In the genomic region with DNA sequence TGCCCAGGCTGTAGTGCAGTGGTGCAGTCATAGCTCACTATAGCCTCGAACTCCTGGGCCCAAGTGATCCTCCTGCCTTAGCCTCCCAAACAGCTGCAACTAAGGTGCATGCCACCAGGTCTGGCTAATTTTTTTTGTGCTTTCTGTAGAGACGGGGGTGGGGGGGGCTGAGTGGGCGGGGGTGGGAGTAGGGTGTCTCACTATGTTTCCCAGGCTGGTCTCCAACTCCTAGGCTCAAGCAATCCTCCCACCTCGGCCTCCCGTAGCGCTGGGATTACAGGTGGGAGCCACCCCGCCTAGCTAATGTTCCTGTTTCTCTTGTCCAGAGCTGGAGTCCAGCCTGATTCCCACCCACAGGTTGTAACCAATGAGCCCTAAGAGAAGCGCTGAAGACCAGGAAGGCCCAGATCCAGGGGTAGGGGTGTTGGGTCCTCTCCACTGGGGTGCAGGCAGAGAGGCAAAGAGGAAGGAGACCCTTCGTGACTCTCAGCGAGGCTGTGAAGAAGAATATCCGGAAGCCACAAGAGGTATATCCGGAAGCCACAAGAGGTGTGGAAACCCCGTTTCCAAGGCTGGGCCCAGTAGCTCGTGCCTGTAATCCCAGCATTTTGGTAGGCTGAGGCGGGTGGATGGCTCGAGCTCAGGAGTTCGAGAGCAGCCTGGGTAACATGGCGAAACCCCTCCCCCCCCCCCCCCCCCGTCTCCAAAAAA, we compare ENCODE assay signal across 2 cellular contexts.
TF ChIP-seq lines count a peak whose summit lies in the region.

No MANE protein-coding gene starts in this region.

TF ChIP-seq in SK-N-SH, 30 proteins besides CTCF, POLR2A, EP300 and RAD21 (continued from another document):
- TF ChIP-seq JUND (IDR thresholded peaks at IDR 0.05) (no peak), NFIC (IDR thresholded peaks at IDR 0.05; ENCODE audit: borderline replicate concordance) (no peak), TAF1 (IDR thresholded peaks at IDR 0.05; ENCODE audit: borderline replicate concordance, low read depth, low read length) (no peak), MEF2A (IDR thresholded peaks at IDR 0.05; ENCODE audit: borderline replicate concordance, low read depth) (no peak), MXI1 (IDR thresholded peaks at IDR 0.05; ENCODE audit: low read depth, low read length) (no peak), FOSL2 (IDR thresholded peaks at IDR 0.05; ENCODE audit: borderline replicate concordance, low read depth) (no peak), NRF1 (IDR thresholded peaks at IDR 0.05; ENCODE audit: low read depth, low read length) (no peak)
- TF ChIP-seq, protein P1, sequence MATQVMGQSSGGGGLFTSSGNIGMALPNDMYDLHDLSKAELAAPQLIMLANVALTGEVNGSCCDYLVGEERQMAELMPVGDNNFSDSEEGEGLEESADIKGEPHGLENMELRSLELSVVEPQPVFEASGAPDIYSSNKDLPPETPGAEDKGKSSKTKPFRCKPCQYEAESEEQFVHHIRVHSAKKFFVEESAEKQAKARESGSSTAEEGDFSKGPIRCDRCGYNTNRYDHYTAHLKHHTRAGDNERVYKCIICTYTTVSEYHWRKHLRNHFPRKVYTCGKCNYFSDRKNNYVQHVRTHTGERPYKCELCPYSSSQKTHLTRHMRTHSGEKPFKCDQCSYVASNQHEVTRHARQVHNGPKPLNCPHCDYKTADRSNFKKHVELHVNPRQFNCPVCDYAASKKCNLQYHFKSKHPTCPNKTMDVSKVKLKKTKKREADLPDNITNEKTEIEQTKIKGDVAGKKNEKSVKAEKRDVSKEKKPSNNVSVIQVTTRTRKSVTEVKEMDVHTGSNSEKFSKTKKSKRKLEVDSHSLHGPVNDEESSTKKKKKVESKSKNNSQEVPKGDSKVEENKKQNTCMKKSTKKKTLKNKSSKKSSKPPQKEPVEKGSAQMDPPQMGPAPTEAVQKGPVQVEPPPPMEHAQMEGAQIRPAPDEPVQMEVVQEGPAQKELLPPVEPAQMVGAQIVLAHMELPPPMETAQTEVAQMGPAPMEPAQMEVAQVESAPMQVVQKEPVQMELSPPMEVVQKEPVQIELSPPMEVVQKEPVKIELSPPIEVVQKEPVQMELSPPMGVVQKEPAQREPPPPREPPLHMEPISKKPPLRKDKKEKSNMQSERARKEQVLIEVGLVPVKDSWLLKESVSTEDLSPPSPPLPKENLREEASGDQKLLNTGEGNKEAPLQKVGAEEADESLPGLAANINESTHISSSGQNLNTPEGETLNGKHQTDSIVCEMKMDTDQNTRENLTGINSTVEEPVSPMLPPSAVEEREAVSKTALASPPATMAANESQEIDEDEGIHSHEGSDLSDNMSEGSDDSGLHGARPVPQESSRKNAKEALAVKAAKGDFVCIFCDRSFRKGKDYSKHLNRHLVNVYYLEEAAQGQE (IDR thresholded peaks at IDR 0.05; ENCODE audit: low read depth, low read length) = no peak
- TF ChIP-seq, protein P2, sequence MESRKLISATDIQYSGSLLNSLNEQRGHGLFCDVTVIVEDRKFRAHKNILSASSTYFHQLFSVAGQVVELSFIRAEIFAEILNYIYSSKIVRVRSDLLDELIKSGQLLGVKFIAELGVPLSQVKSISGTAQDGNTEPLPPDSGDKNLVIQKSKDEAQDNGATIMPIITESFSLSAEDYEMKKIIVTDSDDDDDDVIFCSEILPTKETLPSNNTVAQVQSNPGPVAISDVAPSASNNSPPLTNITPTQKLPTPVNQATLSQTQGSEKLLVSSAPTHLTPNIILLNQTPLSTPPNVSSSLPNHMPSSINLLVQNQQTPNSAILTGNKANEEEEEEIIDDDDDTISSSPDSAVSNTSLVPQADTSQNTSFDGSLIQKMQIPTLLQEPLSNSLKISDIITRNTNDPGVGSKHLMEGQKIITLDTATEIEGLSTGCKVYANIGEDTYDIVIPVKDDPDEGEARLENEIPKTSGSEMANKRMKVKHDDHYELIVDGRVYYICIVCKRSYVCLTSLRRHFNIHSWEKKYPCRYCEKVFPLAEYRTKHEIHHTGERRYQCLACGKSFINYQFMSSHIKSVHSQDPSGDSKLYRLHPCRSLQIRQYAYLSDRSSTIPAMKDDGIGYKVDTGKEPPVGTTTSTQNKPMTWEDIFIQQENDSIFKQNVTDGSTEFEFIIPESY (IDR thresholded peaks at IDR 0.05; ENCODE audit: borderline replicate concordance, low read depth) = no peak
- TF ChIP-seq, protein P3, sequence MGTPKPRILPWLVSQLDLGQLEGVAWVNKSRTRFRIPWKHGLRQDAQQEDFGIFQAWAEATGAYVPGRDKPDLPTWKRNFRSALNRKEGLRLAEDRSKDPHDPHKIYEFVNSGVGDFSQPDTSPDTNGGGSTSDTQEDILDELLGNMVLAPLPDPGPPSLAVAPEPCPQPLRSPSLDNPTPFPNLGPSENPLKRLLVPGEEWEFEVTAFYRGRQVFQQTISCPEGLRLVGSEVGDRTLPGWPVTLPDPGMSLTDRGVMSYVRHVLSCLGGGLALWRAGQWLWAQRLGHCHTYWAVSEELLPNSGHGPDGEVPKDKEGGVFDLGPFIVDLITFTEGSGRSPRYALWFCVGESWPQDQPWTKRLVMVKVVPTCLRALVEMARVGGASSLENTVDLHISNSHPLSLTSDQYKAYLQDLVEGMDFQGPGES (IDR thresholded peaks at IDR 0.05; ENCODE audit: low read depth, low read length) = no peak

TF ChIP-seq in SK-N-SH treated with all-trans-retinoic acid at 6 μM for 48 hours, 23 proteins besides CTCF, POLR2A, EP300 and RAD21 (continued from another document):
- TF ChIP-seq SNAI2 (CRISPR knock-in tag; IDR thresholded peaks at IDR 0.05) = no peak
- no peak for TF ChIP-seq OSR1 (CRISPR knock-in tag; IDR thresholded peaks at IDR 0.05)
- TF ChIP-seq, protein P4, sequence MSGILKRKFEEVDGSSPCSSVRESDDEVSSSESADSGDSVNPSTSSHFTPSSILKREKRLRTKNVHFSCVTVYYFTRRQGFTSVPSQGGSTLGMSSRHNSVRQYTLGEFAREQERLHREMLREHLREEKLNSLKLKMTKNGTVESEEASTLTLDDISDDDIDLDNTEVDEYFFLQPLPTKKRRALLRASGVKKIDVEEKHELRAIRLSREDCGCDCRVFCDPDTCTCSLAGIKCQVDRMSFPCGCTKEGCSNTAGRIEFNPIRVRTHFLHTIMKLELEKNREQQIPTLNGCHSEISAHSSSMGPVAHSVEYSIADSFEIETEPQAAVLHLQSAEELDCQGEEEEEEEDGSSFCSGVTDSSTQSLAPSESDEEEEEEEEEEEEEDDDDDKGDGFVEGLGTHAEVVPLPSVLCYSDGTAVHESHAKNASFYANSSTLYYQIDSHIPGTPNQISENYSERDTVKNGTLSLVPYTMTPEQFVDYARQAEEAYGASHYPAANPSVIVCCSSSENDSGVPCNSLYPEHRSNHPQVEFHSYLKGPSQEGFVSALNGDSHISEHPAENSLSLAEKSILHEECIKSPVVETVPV (CRISPR knock-in tag; IDR thresholded peaks at IDR 0.05) = no peak
- TF ChIP-seq ZC3H10 (CRISPR knock-in tag; IDR thresholded peaks at IDR 0.05) = no peak
